Comparison of ENCODE assay signal across 13 cellular contexts in genomic region chr14:91225025-91225424, GRCh38. TPM values are rescaled to one million over a fixed set of nuclear protein-coding genes. Genes with fewer than 3 reads are reported as not detected.
DNase-seq lines count a peak whose midpoint lies in the region.
"Had no signal": no experiment of that assay in that cellular context is flagged by ENCODE, and none has a peak within 500 bp of the region (broad histone marks: within the 10 kb centered on the region; RNA-seq: fewer than 3 reads in every experiment).

No MANE protein-coding gene starts in this region.

- DNase-seq in NCI-H1092 treated with DMSO at 0.1 percent for 48 hours (lab: John Stamatoyannopoulos, UW) (peak; percentile 59), NCI-H1092 (lab: John Stamatoyannopoulos, UW) (no peak), NCI-H128 (lab: John Stamatoyannopoulos, UW; ENCODE audit: unreplicated experiment) (peak; percentile 38), kidney tubule cell (ENCODE audit: low spot score) (peak; percentile 59), HT-29 (ENCODE audit: low spot score) (no peak), NCI-H2227 treated with DMSO at 0.1 percent for 48 hours (lab: John Stamatoyannopoulos, UW) (no peak)
- DNase-seq in activated T-helper 2 cell treated with anti-CD3 and anti-CD28 coated beads, Interferon-gamma antibody, Interleukin-2, Interleukin-4, amounts not matched to agents 10 μg/mL and 5 μg/mL and 100 μg/mL, durations not matched to agents 14 hours and 24 hours and 36 hours (ENCODE audit: low spot score) = no peak
- DNase-seq in activated naive CD4-positive, alpha-beta T cell treated with anti-CD3 and anti-CD28 coated beads for 36 hours = no peak
- DNase-seq: activated CD4-positive, alpha-beta T cell treated with anti-CD3 and anti-CD28 coated beads for 4 hours; H9; NCI-H774; substantia nigra had no signal

- peaks cover 56% of the 10 kb centered on the region for H3K36me3 Mint-ChIP-seq in activated T-helper 2 cell treated with anti-CD3 and anti-CD28 coated beads, Interferon-gamma antibody, Interleukin-2, Interleukin-4, amounts not matched to agents 10 μg/mL and 5 μg/mL and 100 μg/mL, durations not matched to agents 14 hours and 24 hours and 36 hours (ENCODE audit: low read depth)
- peaks cover 44% of the 10 kb centered on the region for H3K36me3 Mint-ChIP-seq in activated naive CD4-positive, alpha-beta T cell treated with anti-CD3 and anti-CD28 coated beads for 36 hours (ENCODE audit: low read depth)

- H3K27me3 Mint-ChIP-seq in activated T-helper 2 cell treated with anti-CD3 and anti-CD28 coated beads, Interferon-gamma antibody, Interleukin-2, Interleukin-4, amounts not matched to agents 10 μg/mL and 5 μg/mL and 100 μg/mL, durations not matched to agents 14 hours and 24 hours and 36 hours (ENCODE audit: low read depth) = no peaks in the 10 kb centered on the region
- no peaks in the 10 kb centered on the region for H3K27me3 Mint-ChIP-seq in activated naive CD4-positive, alpha-beta T cell treated with anti-CD3 and anti-CD28 coated beads for 36 hours (ENCODE audit: low read depth)

- intact Hi-C loops in activated T-helper 2 cell treated with anti-CD3 and anti-CD28 coated beads, Interferon-gamma antibody, Interleukin-2, Interleukin-4, amounts not matched to agents 10 μg/mL and 5 μg/mL and 100 μg/mL, durations not matched to agents 14 hours and 24 hours and 36 hours (cut with micrococcal nuclease) = loop anchor here (5.0 kb wide), 3 partner anchors 37 to 92 kb away; no protein-coding TSS in a partner anchor
- intact Hi-C loops in activated naive CD4-positive, alpha-beta T cell treated with anti-CD3 and anti-CD28 coated beads for 36 hours (cut with micrococcal nuclease) = loop anchor here (5.0 kb wide), 3 partner anchors 37 to 828 kb away; partner anchors contain the start of gene CALM1

- peaks cover 71% of the 10 kb centered on the region for H3K4me1 Mint-ChIP-seq in activated T-helper 2 cell treated with anti-CD3 and anti-CD28 coated beads, Interferon-gamma antibody, Interleukin-2, Interleukin-4, amounts not matched to agents 10 μg/mL and 5 μg/mL and 100 μg/mL, durations not matched to agents 14 hours and 24 hours and 36 hours (ENCODE audit: low read depth)
- peaks cover 89% of the 10 kb centered on the region for H3K4me1 Mint-ChIP-seq in activated naive CD4-positive, alpha-beta T cell treated with anti-CD3 and anti-CD28 coated beads for 36 hours (ENCODE audit: low read depth)
- H3K4me1 Mint-ChIP-seq: nephron had no signal

- H3K9me3 Mint-ChIP-seq in activated T-helper 2 cell treated with anti-CD3 and anti-CD28 coated beads, Interferon-gamma antibody, Interleukin-2, Interleukin-4, amounts not matched to agents 10 μg/mL and 5 μg/mL and 100 μg/mL, durations not matched to agents 14 hours and 24 hours and 36 hours = peaks cover 6% of the 10 kb centered on the region
- peaks cover 14% of the 10 kb centered on the region for H3K9me3 Mint-ChIP-seq in activated naive CD4-positive, alpha-beta T cell treated with anti-CD3 and anti-CD28 coated beads for 36 hours

- H3K4me3 Mint-ChIP-seq in activated T-helper 2 cell treated with anti-CD3 and anti-CD28 coated beads, Interferon-gamma antibody, Interleukin-2, Interleukin-4, amounts not matched to agents 10 μg/mL and 5 μg/mL and 100 μg/mL, durations not matched to agents 14 hours and 24 hours and 36 hours (ENCODE audit: low read depth) = no peak overlapping the region
- H3K4me3 Mint-ChIP-seq in activated naive CD4-positive, alpha-beta T cell treated with anti-CD3 and anti-CD28 coated beads for 36 hours = no peak overlapping the region
- H3K4me3 Mint-ChIP-seq: H9, nephron had no signal

- H3K27ac Mint-ChIP-seq in activated T-helper 2 cell treated with anti-CD3 and anti-CD28 coated beads, Interferon-gamma antibody, Interleukin-2, Interleukin-4, amounts not matched to agents 10 μg/mL and 5 μg/mL and 100 μg/mL, durations not matched to agents 14 hours and 24 hours and 36 hours = peak overlapping the region; percentile 100
- no peak overlapping the region for H3K27ac Mint-ChIP-seq in activated naive CD4-positive, alpha-beta T cell treated with anti-CD3 and anti-CD28 coated beads for 36 hours
- H3K27ac Mint-ChIP-seq: nephron had no signal

- CTCF ChIA-PET in activated naive CD4-positive, alpha-beta T cell treated with anti-CD3 and anti-CD28 coated beads for 36 hours (lab: Charles Lee) = no interaction called here

RNA-seq across cellular contexts. Expression of gene GPR68, which starts 19.5 kb away (rescaled TPM):
- total RNA-seq in activated T-helper 2 cell treated with anti-CD3 and anti-CD28 coated beads, Interferon-gamma antibody, Interleukin-2, Interleukin-4, amounts not matched to agents 10 μg/mL and 5 μg/mL and 100 μg/mL, durations not matched to agents 14 hours and 24 hours and 36 hours = 5.7 and 6.0 TPM in 2 replicates
- 0.31 TPM in 1 of 2 replicates, not detected in the other for total RNA-seq in HT-29 (2014; rRNA removed; shearing (Covaris generic))
- total RNA-seq in activated naive CD4-positive, alpha-beta T cell treated with anti-CD3 and anti-CD28 coated beads for 36 hours = 1 to 10 TPM; 1.2 to 1.3 TPM

Comparison
In these comparisons a context has a peak if more than half of its experiments do, and no peak if none do; other contexts are left out.
1. DNase-seq: peak in NCI-H1092 treated with DMSO at 0.1 percent for 48 hours (single experiment), NCI-H128 (single experiment) and kidney tubule cell (single experiment); none in NCI-H1092 (single experiment), activated T-helper 2 cell treated with anti-CD3 and anti-CD28 coated beads, Interferon-gamma antibody, Interleukin-2, Interleukin-4, amounts not matched to agents 10 μg/mL and 5 μg/mL and 100 μg/mL, durations not matched to agents 14 hours and 24 hours and 36 hours (single experiment), HT-29 (single experiment), activated naive CD4-positive, alpha-beta T cell treated with anti-CD3 and anti-CD28 coated beads for 36 hours (single experiment) and NCI-H2227 treated with DMSO at 0.1 percent for 48 hours (single experiment).